8 cellular contexts compared by ENCODE assay signal in genomic region chr16:57576429-57576870, GRCh38. TPM values are rescaled to one million over a fixed set of nuclear protein-coding genes. Genes with fewer than 3 reads are reported as not detected.
DNase-seq lines count a peak whose midpoint lies in the region; ATAC-seq and TF ChIP-seq lines count a peak whose summit lies in the region.

No MANE protein-coding gene starts in this region.

- no peak overlapping the region for H4K91ac ChIP-seq in mesenchymal stem cell (ENCODE audit: low read length)

- H3K79me1 ChIP-seq in mesenchymal stem cell (replicated peaks; ENCODE audit: low read length, poor library complexity, severe bottlenecking) = no peaks in the 10 kb centered on the region

- no peak overlapping the region for H3K4ac ChIP-seq in mesenchymal stem cell (ENCODE audit: low read depth in 1 of 2, low read length in 2 of 2)

- intact Hi-C loops in dorsolateral prefrontal cortex (cut with DNase I) = loop anchor here (5.0 to 10.0 kb wide), 3 partner anchors 286 to 418 kb away; no protein-coding TSS in a partner anchor

- no peak overlapping the region for H3K23ac ChIP-seq in mesenchymal stem cell (ENCODE audit: low read length in 2 of 2)

- DNase-seq in SIG-M5 treated with dmso at 0.1 percent for 504 hours (lab: John Stamatoyannopoulos, UW; ENCODE audit: unreplicated experiment) (peak; percentile 37), SIG-M5 (lab: John Stamatoyannopoulos, UW) (no peak), NCI-H748 treated with DMSO at 0.1 percent for 48 hours (lab: John Stamatoyannopoulos, UW) (peak; percentile 2), dorsolateral prefrontal cortex (peak; percentile 67 to 90 (median 79)), mesenchymal stem cell (peak; percentile 64)
- peak; percentile 76 to 82 for DNase-seq in activated CD4-positive, alpha-beta T cell treated with anti-CD3 and anti-CD28 coated beads, Interleukin-2, amount 50 U/mL, for 4 hours
- peak; percentile 66 to 71 for DNase-seq in stimulated activated CD8-positive, alpha-beta memory T cell treated with anti-CD3 and anti-CD28 coated beads, Interleukin-15, amount 100 ng/mL, for 48 hours (ENCODE audit: low read depth in 2 of 2)

- H3K4me3 ChIP-seq in dorsolateral prefrontal cortex (peak overlapping the region in 6 of 59 donors; percentile 6 to 46 (median 23)), mesenchymal stem cell (ENCODE audit: insufficient read depth in 1 of 2, low read depth in 1 of 2, low read length in 2 of 2) (no peak overlapping the region)

- no peaks in the 10 kb centered on the region for H3K9me3 ChIP-seq in mesenchymal stem cell (ENCODE audit: control insufficient read depth, low read length)

- H3K4me1 ChIP-seq in mesenchymal stem cell (ENCODE audit: control insufficient read depth, insufficient read depth, low read depth, low read length) = peaks cover 6% of the 10 kb centered on the region

- H2BK12ac ChIP-seq in mesenchymal stem cell (ENCODE audit: low read length in 2 of 2) = no peak overlapping the region

- 19% methylated on average over 16 of the region's 16 CpGs for WGBS in mesenchymal stem cell

- H3K36me3 ChIP-seq in mesenchymal stem cell (ENCODE audit: control insufficient read depth in 1 of 2, insufficient read depth in 2 of 2, low read depth in 1 of 2, low read length in 2 of 2) = no peaks in the 10 kb centered on the region

- no peak overlapping the region for H2BK120ac ChIP-seq in mesenchymal stem cell (ENCODE audit: low read depth, low read length)

- no peak overlapping the region for H2AFZ ChIP-seq in mesenchymal stem cell (ENCODE audit: low read depth, low read length)

- TF ChIP-seq CTCF in dorsolateral prefrontal cortex (IDR thresholded peaks at IDR 0.05 in 54 of 56, conservative IDR thresholded peaks at IDR 0.05 in 2 of 56; ENCODE audit: low read depth in 1 of 56, partially characterized antibody in 56 of 56) = peak; percentile 62 to 97 (median 92)

- H2AK5ac ChIP-seq in mesenchymal stem cell (ENCODE audit: low read length, severe bottlenecking) = no peak overlapping the region

- H3K18ac ChIP-seq in mesenchymal stem cell (ENCODE audit: low read depth in 1 of 2, low read length in 2 of 2) = no peak overlapping the region

- H3K4me2 ChIP-seq in mesenchymal stem cell (ENCODE audit: low read length, poor library complexity, severe bottlenecking) = no peak overlapping the region

- H3K27me3 ChIP-seq in dorsolateral prefrontal cortex = peaks cover 0 to 8% (median 0%) of the 10 kb centered on the region in 45 donors
- peaks cover 6 to 22% of the 10 kb centered on the region in 2 experiments for H3K27me3 ChIP-seq in mesenchymal stem cell (ENCODE audit: control insufficient read depth in 1 of 2, insufficient read depth in 1 of 2, low read length in 2 of 2)

- H2BK5ac ChIP-seq in mesenchymal stem cell (ENCODE audit: low read depth, low read length, poor library complexity, severe bottlenecking) = no peak overlapping the region

- no peak overlapping the region for H2BK15ac ChIP-seq in mesenchymal stem cell (ENCODE audit: low read depth, poor library complexity, severe bottlenecking)

- H3K9ac ChIP-seq in mesenchymal stem cell (ENCODE audit: low read length) = no peak overlapping the region

- ATAC-seq in HG03280 (IDR thresholded peaks at IDR 0.05; ENCODE audit: unreplicated experiment) = peak; percentile 65

- no peak overlapping the region for H3K14ac ChIP-seq in mesenchymal stem cell (ENCODE audit: low read length in 2 of 2)

- peak overlapping the region; percentile 66 for H4K8ac ChIP-seq in mesenchymal stem cell (ENCODE audit: low read length)

- no peak overlapping the region for H3K27ac ChIP-seq in dorsolateral prefrontal cortex
- no peak overlapping the region for H3K27ac ChIP-seq in mesenchymal stem cell (ENCODE audit: low read length, poor library complexity, severe bottlenecking)

RNA-seq across cellular contexts. Expression of gene ADGRG5, which starts 34.0 kb away (rescaled TPM):
- total RNA-seq in dorsolateral prefrontal cortex = 1 to 10 TPM in 28 of 120 experiments, under 1 TPM in 86, not detected in 6; 0.17 to 2.1 (median 0.69) TPM
- polyA plus RNA-seq in mesenchymal stem cell (2013, experiment 1 of 2) = not detected
- not detected for polyA plus RNA-seq in mesenchymal stem cell (2013, experiment 2 of 2)

RNA-seq across cellular contexts. Expression of gene CCDC102A, which starts 40.1 kb away (rescaled TPM):
- total RNA-seq in dorsolateral prefrontal cortex = 1 to 10 TPM in 105 of 120 experiments, under 1 TPM in 15; 0.24 to 5.5 (median 1.8) TPM
- polyA plus RNA-seq in mesenchymal stem cell (2013, experiment 1 of 2) = 4.5 TPM
- polyA plus RNA-seq in mesenchymal stem cell (2013, experiment 2 of 2) = 4.8 TPM

RNA-seq across cellular contexts. Expression of gene ADGRG1, which starts 52.0 kb away (rescaled TPM):
- total RNA-seq in dorsolateral prefrontal cortex = 100 to 1,000 TPM in 117 of 120 experiments, 10 to 100 TPM in 3; 82.9 to 344 (median 153) TPM
- 4.0 TPM for polyA plus RNA-seq in mesenchymal stem cell (2013, experiment 1 of 2)
- 4.4 TPM for polyA plus RNA-seq in mesenchymal stem cell (2013, experiment 2 of 2)
